ENCODE assay signal across 8 cellular contexts in genomic region chr22:39306456-39307361, GRCh38. TPM values are rescaled to one million over a fixed set of nuclear protein-coding genes. Genes with fewer than 3 reads are reported as not detected.
DNase-seq lines count a peak whose midpoint lies in the region; ATAC-seq and TF ChIP-seq lines count a peak whose summit lies in the region.

No MANE protein-coding gene starts in this region.

- H3K4me3 ChIP-seq in KMS-11 (IDR thresholded peaks at IDR 0.05; ENCODE audit: insufficient read depth, low read depth, low read length) (no peak overlapping the region), fibroblast of villous mesenchyme (ENCODE audit: low read depth, low read length) (no peak overlapping the region), prostate gland (no peak overlapping the region)

- H3K27me3 Mint-ChIP-seq in CD4-positive, alpha-beta T cell = peaks cover 4% of the 10 kb centered on the region

- intact Hi-C loops in CD4-positive, alpha-beta T cell (cut with DNase I, micrococcal nuclease) = loop anchor here in 1 of 2 experiments (1.0 to 5.0 kb wide), 2 partner anchors 89 to 136 kb away; no protein-coding TSS in a partner anchor
- intact Hi-C loops in prostate gland (cut with DNase I) = no loop called here

- H3K4me2 ChIP-seq in KMS-11 = no peak overlapping the region

- H3K4me1 Mint-ChIP-seq in CD4-positive, alpha-beta T cell (ENCODE audit: low read depth) = peaks cover 8% of the 10 kb centered on the region

- peak; percentile 56 for TF ChIP-seq CTCF in CD4-positive, alpha-beta T cell (IDR thresholded peaks at IDR 0.05)
- TF ChIP-seq CTCF in KMS-11 (conservative IDR thresholded peaks at IDR 0.05; ENCODE audit: low read depth, low read length) = peak; percentile 35; the same call in 1 of the 2 replicates
- peak; percentile 42 for TF ChIP-seq CTCF in fibroblast of villous mesenchyme (IDR thresholded peaks at IDR 0.05; ENCODE audit: insufficient read depth, low read depth, low read length)
- peak in 2 of 4 experiments; percentile 21 to 30 for TF ChIP-seq CTCF in prostate gland (IDR thresholded peaks at IDR 0.05)

- H3K27me3 ChIP-seq in CD4-positive, alpha-beta T cell (ENCODE audit: control insufficient read depth, insufficient read depth, low read length) = no peaks in the 10 kb centered on the region
- H3K27me3 ChIP-seq in KMS-11 (ENCODE audit: insufficient read depth, low read depth) (peaks cover 3% of the 10 kb centered on the region; the same call in 1 of the 2 replicates), prostate gland (replicated peaks; ENCODE audit: insufficient read depth) (no peaks in the 10 kb centered on the region)

- no peak for TF ChIP-seq POLR2A in prostate gland (IDR thresholded peaks at IDR 0.05)

- POLR2A ChIA-PET in CD4-positive, alpha-beta T cell (lab: Charles Lee) = interaction anchor here (0.9 to 1.5 kb wide), 7 partner anchors 12 to 155 kb away, joined by 3 to 12 read pairs (median 4); partner anchors contain the start of genes CBX7 and RPL3

- H4K20me1 ChIP-seq in KMS-11 (ENCODE audit: insufficient read depth) = peaks cover 3% of the 10 kb centered on the region; the same call in 1 of the 2 replicates

- H3K36me3 ChIP-seq in KMS-11 (ENCODE audit: insufficient read depth) (no peaks in the 10 kb centered on the region), prostate gland (peaks cover 0 to 3% of the 10 kb centered on the region in 2 donors)

- CTCF ChIA-PET in CD4-positive, alpha-beta T cell (lab: Charles Lee) = interaction anchor here (0.6 to 2.1 kb wide), 11 partner anchors 10 to 433 kb away, joined by 3 to 17 read pairs (median 3); partner anchors contain the start of gene CBX7

- DNase-seq in CD4-positive, alpha-beta T cell = peak in 9 of 10 experiments; percentile 29 to 60 (median 50)
- peak; percentile 67 for DNase-seq in activated CD8-positive, alpha-beta memory T cell treated with anti-CD3 and anti-CD28 coated beads, Interleukin-2, amount 50 U/mL, for 4 hours
- DNase-seq in fibroblast of villous mesenchyme (ENCODE audit: low read depth) (no peak), GF-D8 (lab: John Stamatoyannopoulos, UW) (no peak), prostate gland (ENCODE audit: low spot score) (no peak)
- peak; percentile 50 for DNase-seq in stimulated activated CD4-positive, alpha-beta T cell treated with anti-CD3 and anti-CD28 coated beads, Interleukin-4, amount 100 ng/mL, for 1 hour

- H2AFZ ChIP-seq in KMS-11 (ENCODE audit: low read depth) = no peak overlapping the region

- no peak overlapping the region for H3K9ac ChIP-seq in KMS-11

- no peaks in the 10 kb centered on the region for H3K79me2 ChIP-seq in KMS-11 (ENCODE audit: insufficient read depth, low read depth)

- no peak overlapping the region for H3K27ac Mint-ChIP-seq in CD4-positive, alpha-beta T cell

- no peak overlapping the region for H3K4me3 Mint-ChIP-seq in CD4-positive, alpha-beta T cell

- peaks cover 5% of the 10 kb centered on the region for H3K36me3 Mint-ChIP-seq in CD4-positive, alpha-beta T cell (ENCODE audit: low read depth)

- ATAC-seq in CD4-positive, alpha-beta T cell (ENCODE audit: poor library complexity) = peak; percentile 50
- no peak for ATAC-seq in GM18511 (IDR thresholded peaks at IDR 0.05; ENCODE audit: unreplicated experiment)

- H3K9me3 ChIP-seq in CD4-positive, alpha-beta T cell (ENCODE audit: control insufficient read depth, low read length) = no peaks in the 10 kb centered on the region
- no peaks in the 10 kb centered on the region for H3K9me3 ChIP-seq in prostate gland

- H3K4me1 ChIP-seq in KMS-11 (ENCODE audit: low read depth, poor library complexity, severe bottlenecking) (no peaks in the 10 kb centered on the region), prostate gland (replicated peaks) (no peaks in the 10 kb centered on the region)

- no peaks in the 10 kb centered on the region for H3K9me3 Mint-ChIP-seq in CD4-positive, alpha-beta T cell

- 74% methylated on average over 14 of the region's 14 CpGs for WGBS in prostate gland

- H3K27ac ChIP-seq in CD4-positive, alpha-beta T cell (ENCODE audit: low read depth, low read length) = no peak overlapping the region
- H3K27ac ChIP-seq in KMS-11 (no peak overlapping the region), prostate gland (no peak overlapping the region)

RNA-seq across cellular contexts. Expression of gene RPL3, which starts 12.7 kb away (rescaled TPM):
- 1,000 to 10,000 TPM; 3,952 to 3,974 TPM for total RNA-seq in CD4-positive, alpha-beta T cell
- total RNA-seq in fibroblast of villous mesenchyme (1,795 and 1,805 TPM in 2 replicates), prostate gland (1,000 to 10,000 TPM; 2,375 to 2,654 TPM)

RNA-seq across cellular contexts. Expression of gene SYNGR1, which starts 43.1 kb away (rescaled TPM):
- total RNA-seq in CD4-positive, alpha-beta T cell = under 1 TPM; 0.44 to 0.59 TPM
- 8.6 and 12.2 TPM in 2 replicates for total RNA-seq in fibroblast of villous mesenchyme
- 10 to 100 TPM; 38.3 to 43.8 TPM for total RNA-seq in prostate gland

Comparison
In these comparisons a context has a peak if more than half of its experiments do, and no peak if none do; other contexts are left out.
1. DNase-seq: peak in CD4-positive, alpha-beta T cell (9 of 10), activated CD8-positive, alpha-beta memory T cell treated with anti-CD3 and anti-CD28 coated beads, Interleukin-2, amount 50 U/mL, for 4 hours (single experiment) and stimulated activated CD4-positive, alpha-beta T cell treated with anti-CD3 and anti-CD28 coated beads, Interleukin-4, amount 100 ng/mL, for 1 hour (single experiment); none in fibroblast of villous mesenchyme (single experiment), GF-D8 (single experiment) and prostate gland (single experiment).